In the genomic region with DNA sequence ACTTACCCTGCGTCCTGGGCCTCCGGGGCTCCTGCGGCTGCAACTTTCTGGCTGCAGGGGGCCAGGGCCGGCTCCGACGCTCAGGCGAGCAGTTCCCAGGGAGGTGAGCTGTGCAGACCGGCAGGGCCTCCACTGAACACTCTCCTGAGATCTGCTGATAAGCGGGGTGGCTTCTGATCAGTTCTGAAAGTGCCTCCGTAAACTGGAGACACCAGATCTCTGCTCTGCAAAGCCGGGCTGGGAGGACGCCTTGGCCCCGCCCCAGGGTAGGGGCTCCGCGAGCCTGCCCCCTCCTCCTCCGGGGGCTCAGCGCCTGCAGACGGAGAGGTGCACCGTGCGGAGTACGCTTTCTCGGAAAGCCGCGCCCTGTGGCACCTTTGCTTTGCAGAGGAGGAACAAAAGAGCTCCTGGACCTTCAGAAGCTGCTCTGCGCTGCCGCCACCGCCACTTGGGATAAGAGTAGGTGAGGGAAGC, we compare ENCODE assay signal across 8 cellular contexts.
DNase-seq lines count a peak whose midpoint lies in the region; ATAC-seq lines count a peak whose summit lies in the region.

No MANE protein-coding gene starts in this region.

- intact Hi-C loops in left cardiac atrium (cut with DNase I) = no loop called here

- WGBS in GM23248 (ENCODE audit: low coverage in 1 of 2, low lambda C conversion rate in 2 of 2, missing lambda C conversion rate in 2 of 2), 2 experiments = 53 to 55% methylated on average over 22 to 25 of the region's 27 CpGs

- no peaks in the 10 kb centered on the region for H3K9me2 ChIP-seq in GM23248 (ENCODE audit: insufficient read depth)

- no peak overlapping the region for H3K27ac ChIP-seq in GM23248

- H3K9me3 Mint-ChIP-seq in activated CD4-positive, alpha-beta memory T cell treated with anti-CD3 and anti-CD28 coated beads, Interleukin-2, amount 10 ng/mL, durations not matched to agents 7 days and 5 days = no peaks in the 10 kb centered on the region
- H3K9me3 Mint-ChIP-seq in effector memory CD8-positive, alpha-beta T cell = no peaks in the 10 kb centered on the region

- no peaks in the 10 kb centered on the region for H3F3A ChIP-seq in GM23248 (ENCODE audit: insufficient read depth)

- peak; percentile 36 to 44 for ATAC-seq in left cardiac atrium
- no peak for ATAC-seq in effector memory CD8-positive, alpha-beta T cell (replicated peaks)

- POLR2A ChIA-PET in activated CD4-positive, alpha-beta memory T cell treated with anti-CD3 and anti-CD28 coated beads, Interleukin-2, amount 10 ng/mL, durations not matched to agents 7 days and 5 days (lab: Charles Lee) = no interaction called here

- H2AFZ ChIP-seq in GM23248 = no peak overlapping the region

- no peaks in the 10 kb centered on the region for H3K9me3 ChIP-seq in GM23248 (ENCODE audit: low read depth)

- CTCF ChIA-PET in activated CD4-positive, alpha-beta memory T cell treated with anti-CD3 and anti-CD28 coated beads, Interleukin-2, amount 10 ng/mL, durations not matched to agents 7 days and 5 days (lab: Charles Lee) = no interaction called here

- in situ Hi-C loops in GM23248 (cut with MboI) = loop anchor here (25.0 kb wide), 1 partner anchor 281 kb away; no protein-coding TSS in a partner anchor

- no peaks in the 10 kb centered on the region for H3K4me1 ChIP-seq in GM23248 (ENCODE audit: insufficient read depth)

- peaks cover 5% of the 10 kb centered on the region for H3K36me3 Mint-ChIP-seq in activated CD4-positive, alpha-beta memory T cell treated with anti-CD3 and anti-CD28 coated beads, Interleukin-2, amount 10 ng/mL, durations not matched to agents 7 days and 5 days (ENCODE audit: low read depth)
- no peaks in the 10 kb centered on the region for H3K36me3 Mint-ChIP-seq in effector memory CD8-positive, alpha-beta T cell (ENCODE audit: insufficient read depth)

- no peaks in the 10 kb centered on the region for H3K27me3 ChIP-seq in GM23248 (replicated peaks; ENCODE audit: insufficient read depth)

- H3K27ac Mint-ChIP-seq in activated CD4-positive, alpha-beta memory T cell treated with anti-CD3 and anti-CD28 coated beads, Interleukin-2, amount 10 ng/mL, durations not matched to agents 7 days and 5 days = no peak overlapping the region
- no peak overlapping the region for H3K27ac Mint-ChIP-seq in effector memory CD8-positive, alpha-beta T cell

- no peaks in the 10 kb centered on the region for H3K79me2 ChIP-seq in GM23248 (ENCODE audit: insufficient read depth)

- H3K36me3 ChIP-seq in GM23248 (ENCODE audit: low read depth) = no peaks in the 10 kb centered on the region

- H3K4me2 ChIP-seq in GM23248 (ENCODE audit: unreplicated experiment) = no peak overlapping the region

- no peaks in the 10 kb centered on the region for H3K27me3 Mint-ChIP-seq in activated CD4-positive, alpha-beta memory T cell treated with anti-CD3 and anti-CD28 coated beads, Interleukin-2, amount 10 ng/mL, durations not matched to agents 7 days and 5 days
- no peaks in the 10 kb centered on the region for H3K27me3 Mint-ChIP-seq in effector memory CD8-positive, alpha-beta T cell

- no peaks in the 10 kb centered on the region for H4K20me1 ChIP-seq in GM23248 (ENCODE audit: insufficient read depth)

- no peak overlapping the region for H3K4me3 ChIP-seq in GM23248
- H3K4me3 ChIP-seq in skeletal muscle cell (ENCODE audit: low read depth, low read length) = peak overlapping the region; percentile 35

- H3K9ac ChIP-seq in GM23248 = no peak overlapping the region

- DNase-seq in GM23248 (peak; percentile 8), left cardiac atrium (no peak), skeletal muscle cell (ENCODE audit: low read depth) (no peak), NCI-H2029 (lab: John Stamatoyannopoulos, UW) (no peak), globus pallidus (ENCODE audit: low spot score) (no peak), GM19238 (ENCODE audit: insufficient read length, low spot score) (no peak)
- peak; percentile 39 for DNase-seq in activated CD4-positive, alpha-beta memory T cell treated with anti-CD3 and anti-CD28 coated beads, Interleukin-2, amount 10 ng/mL, durations not matched to agents 7 days and 5 days
- no peak for DNase-seq in effector memory CD8-positive, alpha-beta T cell

- no peak overlapping the region for H3K4me3 Mint-ChIP-seq in activated CD4-positive, alpha-beta memory T cell treated with anti-CD3 and anti-CD28 coated beads, Interleukin-2, amount 10 ng/mL, durations not matched to agents 7 days and 5 days
- no peak overlapping the region for H3K4me3 Mint-ChIP-seq in effector memory CD8-positive, alpha-beta T cell

- H3K4me1 Mint-ChIP-seq in activated CD4-positive, alpha-beta memory T cell treated with anti-CD3 and anti-CD28 coated beads, Interleukin-2, amount 10 ng/mL, durations not matched to agents 7 days and 5 days = peaks cover 5% of the 10 kb centered on the region
- H3K4me1 Mint-ChIP-seq in effector memory CD8-positive, alpha-beta T cell (ENCODE audit: low read depth in 2 of 2) = no peaks in the 10 kb centered on the region

Comparison
In these comparisons a context has a peak if more than half of its experiments do, and no peak if none do; other contexts are left out.
1. DNase-seq: peak in GM23248 (single experiment) and activated CD4-positive, alpha-beta memory T cell treated with anti-CD3 and anti-CD28 coated beads, Interleukin-2, amount 10 ng/mL, durations not matched to agents 7 days and 5 days (single experiment); none in left cardiac atrium (single experiment), skeletal muscle cell (single experiment), NCI-H2029 (single experiment), globus pallidus (single experiment), GM19238 (single experiment) and effector memory CD8-positive, alpha-beta T cell (0 of 3).